ENCODE assay signal across 22 cellular contexts in genomic region chr14:30085943-30086342, GRCh38.
"Had no signal": no experiment of that assay in that cellular context is flagged by ENCODE, and none has a peak within 500 bp of the region (broad histone marks: within the 10 kb centered on the region; RNA-seq: fewer than 3 reads in every experiment).

No MANE protein-coding gene starts in this region.

- ATAC-seq: HepG2, SK-N-SH treated with all-trans-retinoic acid at 6 μM for 48 hours had no signal

- H3K4me1 ChIP-seq: SJCRH30 had no signal

- DNase-seq: IMR-90, Karpas-422, KG1, MG63, NCI-H1092, NCI-H1105 treated with DMSO at 0.1 percent for 48 hours, NCI-H1436, NCI-H187, NCI-H2029, NCI-H2081 treated with DMSO at 0.1 percent for 48 hours, NCI-H2171, NCI-H226, NCI-H446, NCI-H510A, NCI-H524 treated with DMSO at 0.1 percent for 48 hours, NCI-H774, RPMI8226, SHP77 treated with DMSO at 0.1 percent for 48 hours, SJCRH30 had no signal

- H3K4me3 ChIP-seq: MG63, SJCRH30 had no signal

- H3K36me3 ChIP-seq: MG63, SJCRH30 had no signal

- FAIRE-seq: HepG2, RCC 7860 had no signal

- H3K27me3 ChIP-seq: MG63, SJCRH30 had no signal

- H3K9me3 ChIP-seq: MG63 had no signal

- H3K27ac ChIP-seq: SJCRH30 had no signal
